In genomic region chr19:18870531-18871172, GRCh38 we compare ENCODE assay signal across 1 cellular context.
TF ChIP-seq lines count a peak whose summit lies in the region.

No MANE protein-coding gene starts in this region.

TF ChIP-seq in HEK293, 187 proteins besides CTCF, POLR2A, EP300 and RAD21 (continued from another document):
- TF ChIP-seq EGR2 (tag by site-specific recombination; IDR thresholded peaks at IDR 0.05; ENCODE audit: low read depth): peak; percentile 91
- no peak for TF ChIP-seq REPIN1 (tag by site-specific recombination; IDR thresholded peaks at IDR 0.05; ENCODE audit: low read depth)
- no peak for TF ChIP-seq PRDM6 (tag by site-specific recombination; IDR thresholded peaks at IDR 0.05)
- TF ChIP-seq HIC1 (tag by site-specific recombination; IDR thresholded peaks at IDR 0.05): peak; percentile 56; the same call in 1 of the 2 replicates
- no peak for TF ChIP-seq ZNF571 (tag by site-specific recombination; IDR thresholded peaks at IDR 0.05)
- no peak for TF ChIP-seq ZNF473 (tag by site-specific recombination; IDR thresholded peaks at IDR 0.05)
- no peak for TF ChIP-seq ZNF529 (tag by site-specific recombination; IDR thresholded peaks at IDR 0.05; ENCODE audit: insufficient replicate concordance)
- TF ChIP-seq SCRT2 (tag by site-specific recombination; IDR thresholded peaks at IDR 0.05): no peak
- TF ChIP-seq, protein P1, sequence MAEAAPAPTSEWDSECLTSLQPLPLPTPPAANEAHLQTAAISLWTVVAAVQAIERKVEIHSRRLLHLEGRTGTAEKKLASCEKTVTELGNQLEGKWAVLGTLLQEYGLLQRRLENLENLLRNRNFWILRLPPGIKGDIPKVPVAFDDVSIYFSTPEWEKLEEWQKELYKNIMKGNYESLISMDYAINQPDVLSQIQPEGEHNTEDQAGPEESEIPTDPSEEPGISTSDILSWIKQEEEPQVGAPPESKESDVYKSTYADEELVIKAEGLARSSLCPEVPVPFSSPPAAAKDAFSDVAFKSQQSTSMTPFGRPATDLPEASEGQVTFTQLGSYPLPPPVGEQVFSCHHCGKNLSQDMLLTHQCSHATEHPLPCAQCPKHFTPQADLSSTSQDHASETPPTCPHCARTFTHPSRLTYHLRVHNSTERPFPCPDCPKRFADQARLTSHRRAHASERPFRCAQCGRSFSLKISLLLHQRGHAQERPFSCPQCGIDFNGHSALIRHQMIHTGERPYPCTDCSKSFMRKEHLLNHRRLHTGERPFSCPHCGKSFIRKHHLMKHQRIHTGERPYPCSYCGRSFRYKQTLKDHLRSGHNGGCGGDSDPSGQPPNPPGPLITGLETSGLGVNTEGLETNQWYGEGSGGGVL (tag by site-specific recombination; IDR thresholded peaks at IDR 0.05): peak; percentile 20; the same call in 1 of the 2 replicates
- TF ChIP-seq ZIC2 (tag by site-specific recombination; IDR thresholded peaks at IDR 0.05): no peak
